ENCODE assay signal across 1 cellular context in the genomic region with DNA sequence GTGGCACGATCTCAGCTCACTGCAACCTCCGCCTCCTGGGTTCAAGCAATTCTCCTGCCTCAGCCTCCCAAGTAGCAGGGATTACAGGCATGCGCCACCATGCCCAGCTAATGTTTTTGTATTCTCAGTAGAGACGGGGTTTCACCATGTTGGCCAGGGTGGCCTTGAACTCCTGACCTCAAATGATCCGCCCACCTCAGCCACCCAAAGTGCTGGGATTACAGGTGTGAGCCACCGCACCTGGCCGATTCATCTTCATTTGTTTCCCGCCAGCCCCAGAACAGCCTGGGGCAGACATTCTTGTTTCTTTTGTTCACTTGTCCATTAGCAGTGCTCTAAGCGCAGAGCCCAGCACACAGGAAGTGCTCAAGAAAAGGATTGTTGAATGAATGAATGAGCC.
TF ChIP-seq lines count a peak whose summit lies in the region.

No MANE protein-coding gene starts in this region.

TF ChIP-seq in K562, 482 proteins besides CTCF, POLR2A, EP300 and RAD21:
- TF ChIP-seq ZNF24 (IDR thresholded peaks at IDR 0.05), result 0 out of 2 replicates have a peak, but pooled peaks have one; percentile 36
